9 cellular contexts compared by ENCODE assay signal in genomic region chr3:7144696-7145308, GRCh38.
DNase-seq lines count a peak whose midpoint lies in the region; ATAC-seq and TF ChIP-seq lines count a peak whose summit lies in the region.
"Had no signal": no experiment of that assay in that cellular context is flagged by ENCODE, and none has a peak within 500 bp of the region (broad histone marks: within the 10 kb centered on the region; RNA-seq: fewer than 3 reads in every experiment).

No MANE protein-coding gene starts in this region.

- H3K36me3 ChIP-seq in MM.1S (replicated peaks; ENCODE audit: insufficient read depth, low read length), result no peaks in the 10 kb centered on the region

- H3K9me2 ChIP-seq in MM.1S (replicated peaks; ENCODE audit: insufficient read depth, low read length), result no peaks in the 10 kb centered on the region

- TF ChIP-seq CTCF in C4-2B (conservative IDR thresholded peaks at IDR 0.05) (peak; percentile 86), MM.1S (IDR thresholded peaks at IDR 0.05; ENCODE audit: low read length) (peak; percentile 31)

- ATAC-seq in GM19328 (IDR thresholded peaks at IDR 0.05; ENCODE audit: unreplicated experiment), result peak; percentile 73
- no peak for ATAC-seq in HG03439 (IDR thresholded peaks at IDR 0.05; ENCODE audit: unreplicated experiment)
- ATAC-seq in HG03571 (IDR thresholded peaks at IDR 0.05; ENCODE audit: unreplicated experiment), result no peak

- no peaks in the 10 kb centered on the region for H3F3A ChIP-seq in MM.1S (ENCODE audit: insufficient read depth, low read length)

- H3K79me2 ChIP-seq in MM.1S (ENCODE audit: low read length), result no peaks in the 10 kb centered on the region

- no peak overlapping the region for H3K4me2 ChIP-seq in MM.1S (ENCODE audit: low read depth, low read length)

- no peak overlapping the region for H2AFZ ChIP-seq in MM.1S (ENCODE audit: low read length)

- H3K27ac ChIP-seq in C4-2B, result no peak overlapping the region
- no peak overlapping the region for H3K27ac ChIP-seq in MM.1S (ENCODE audit: low read length)

- DNase-seq in MM.1S, result peak; percentile 9
- peak; percentile 3 to 7 for DNase-seq in erythroblast (lab: John Stamatoyannopoulos, UW)
- no peak for DNase-seq in inferior parietal cortex (ENCODE audit: extremely low spot score)
- no peak for DNase-seq in OCI-M2 (lab: John Stamatoyannopoulos, UW; ENCODE audit: unreplicated experiment)
- DNase-seq: naive B cell had no signal

- H4K20me1 ChIP-seq in MM.1S (ENCODE audit: insufficient read depth, low read length), result no peaks in the 10 kb centered on the region

- no peaks in the 10 kb centered on the region for H3K27me3 ChIP-seq in MM.1S (replicated peaks; ENCODE audit: insufficient read depth, low read length)

- TF ChIP-seq POLR2A in erythroblast (IDR thresholded peaks at IDR 0.05; ENCODE audit: low read length), result no peak

- no peak overlapping the region for H3K4me3 ChIP-seq in MM.1S (ENCODE audit: low read length)

- H3K4me1 ChIP-seq in MM.1S (ENCODE audit: low read length), result no peaks in the 10 kb centered on the region

- H3K9ac ChIP-seq in MM.1S (ENCODE audit: low read length), result no peak overlapping the region

- no peaks in the 10 kb centered on the region for H3K9me3 ChIP-seq in MM.1S (replicated peaks; ENCODE audit: insufficient read depth, low read length)

Comparison
In these comparisons a context has a peak if more than half of its experiments do, and no peak if none do; other contexts are left out.
1. DNase-seq: peak in MM.1S (single experiment) and erythroblast (2 of 2); none in inferior parietal cortex (single experiment) and OCI-M2 (single experiment).